In genomic region chr2:164213916-164214315, GRCh38 we compare ENCODE assay signal across 17 cellular contexts.
DNase-seq lines count a peak whose midpoint lies in the region; ATAC-seq lines count a peak whose summit lies in the region.
"Had no signal": no experiment of that assay in that cellular context is flagged by ENCODE, and none has a peak within 500 bp of the region (broad histone marks: within the 10 kb centered on the region; RNA-seq: fewer than 3 reads in every experiment).

No MANE protein-coding gene starts in this region.

- DNase-seq in HT1080 (ENCODE audit: low read depth) (peak; percentile 40), SK-MEL-5 (ENCODE audit: low read depth, low spot score) (peak; percentile 67), myocyte (ENCODE audit: low read depth) (peak; percentile 45), H7 (no peak), NOMO-1 (lab: John Stamatoyannopoulos, UW; ENCODE audit: unreplicated experiment in 2 of 2) (no peak), mesenteric fat pad (ENCODE audit: low spot score) (no peak)
- DNase-seq: ACHN; BE2C; C1 segment of cervical spinal cord; Caco-2; CD4-positive, CD25-positive, alpha-beta regulatory T cell; CD8-positive, alpha-beta memory T cell; HFFc6; IMR-90 had no signal

- in situ Hi-C loops in SK-MEL-5 (cut with HindIII; ENCODE audit: low pct_unique_long_range_greater_than_20kb, low sequenced_read_pairs): no loop called here

- no peak for ATAC-seq in HG02759 (IDR thresholded peaks at IDR 0.05; ENCODE audit: unreplicated experiment)
- ATAC-seq: HCT116, K562 had no signal

- H3K27me3 ChIP-seq in H7 (ENCODE audit: control insufficient read depth, insufficient read depth, low read length): no peaks in the 10 kb centered on the region
- H3K27me3 ChIP-seq: BE2C had no signal

- H3K4me3 ChIP-seq in H7 (ENCODE audit: insufficient read depth, low read depth, low read length): no peak overlapping the region
- H3K4me3 ChIP-seq: K562 had no signal

- no peaks in the 10 kb centered on the region for H3K36me3 ChIP-seq in H7 (replicated peaks; ENCODE audit: control insufficient read depth, insufficient read depth, low read length)
- H3K36me3 ChIP-seq: BE2C had no signal

Comparison
In these comparisons a context has a peak if more than half of its experiments do, and no peak if none do; other contexts are left out.
1. DNase-seq: peak in HT1080 (single experiment), SK-MEL-5 (single experiment) and myocyte (single experiment); none in H7 (single experiment), NOMO-1 (0 of 2) and mesenteric fat pad (single experiment).